2 cellular contexts compared by ENCODE assay signal in genomic region chr20:51577432-51578144, GRCh38.
A peak's percentile ranks its signal among the peaks of the same experiment; 100 is the strongest.
TF ChIP-seq lines count a peak whose summit lies in the region.

No MANE protein-coding gene starts in this region.

TF ChIP-seq in HepG2, 621 proteins besides CTCF, POLR2A, EP300 and RAD21:
- TF ChIP-seq HES4 (CRISPR knock-in tag; IDR thresholded peaks at IDR 0.05; ENCODE audit: borderline replicate concordance) (0 out of 2 replicates have a peak, but pooled peaks have one; percentile 36), ZFX (CRISPR knock-in tag; IDR thresholded peaks at IDR 0.05; ENCODE audit: low read depth) (peak; percentile 28; the same call in 1 of the 2 replicates), ZNF329 (CRISPR knock-in tag; IDR thresholded peaks at IDR 0.05; ENCODE audit: low read depth) (peak; percentile 96)
- TF ChIP-seq, protein P1, sequence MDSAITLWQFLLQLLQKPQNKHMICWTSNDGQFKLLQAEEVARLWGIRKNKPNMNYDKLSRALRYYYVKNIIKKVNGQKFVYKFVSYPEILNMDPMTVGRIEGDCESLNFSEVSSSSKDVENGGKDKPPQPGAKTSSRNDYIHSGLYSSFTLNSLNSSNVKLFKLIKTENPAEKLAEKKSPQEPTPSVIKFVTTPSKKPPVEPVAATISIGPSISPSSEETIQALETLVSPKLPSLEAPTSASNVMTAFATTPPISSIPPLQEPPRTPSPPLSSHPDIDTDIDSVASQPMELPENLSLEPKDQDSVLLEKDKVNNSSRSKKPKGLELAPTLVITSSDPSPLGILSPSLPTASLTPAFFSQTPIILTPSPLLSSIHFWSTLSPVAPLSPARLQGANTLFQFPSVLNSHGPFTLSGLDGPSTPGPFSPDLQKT (CRISPR knock-in tag; IDR thresholded peaks at IDR 0.05; ENCODE audit: borderline replicate concordance), result no peak

TF ChIP-seq in K562, 482 proteins besides CTCF, POLR2A, EP300 and RAD21:
- TF ChIP-seq HOXB6 (CRISPR knock-in tag; IDR thresholded peaks at IDR 0.05; ENCODE audit: borderline replicate concordance) (no peak), RBM25 (IDR thresholded peaks at IDR 0.05; ENCODE audit: low read depth, low read length, severe bottlenecking) (peak; percentile 44)
- TF ChIP-seq, protein P2, sequence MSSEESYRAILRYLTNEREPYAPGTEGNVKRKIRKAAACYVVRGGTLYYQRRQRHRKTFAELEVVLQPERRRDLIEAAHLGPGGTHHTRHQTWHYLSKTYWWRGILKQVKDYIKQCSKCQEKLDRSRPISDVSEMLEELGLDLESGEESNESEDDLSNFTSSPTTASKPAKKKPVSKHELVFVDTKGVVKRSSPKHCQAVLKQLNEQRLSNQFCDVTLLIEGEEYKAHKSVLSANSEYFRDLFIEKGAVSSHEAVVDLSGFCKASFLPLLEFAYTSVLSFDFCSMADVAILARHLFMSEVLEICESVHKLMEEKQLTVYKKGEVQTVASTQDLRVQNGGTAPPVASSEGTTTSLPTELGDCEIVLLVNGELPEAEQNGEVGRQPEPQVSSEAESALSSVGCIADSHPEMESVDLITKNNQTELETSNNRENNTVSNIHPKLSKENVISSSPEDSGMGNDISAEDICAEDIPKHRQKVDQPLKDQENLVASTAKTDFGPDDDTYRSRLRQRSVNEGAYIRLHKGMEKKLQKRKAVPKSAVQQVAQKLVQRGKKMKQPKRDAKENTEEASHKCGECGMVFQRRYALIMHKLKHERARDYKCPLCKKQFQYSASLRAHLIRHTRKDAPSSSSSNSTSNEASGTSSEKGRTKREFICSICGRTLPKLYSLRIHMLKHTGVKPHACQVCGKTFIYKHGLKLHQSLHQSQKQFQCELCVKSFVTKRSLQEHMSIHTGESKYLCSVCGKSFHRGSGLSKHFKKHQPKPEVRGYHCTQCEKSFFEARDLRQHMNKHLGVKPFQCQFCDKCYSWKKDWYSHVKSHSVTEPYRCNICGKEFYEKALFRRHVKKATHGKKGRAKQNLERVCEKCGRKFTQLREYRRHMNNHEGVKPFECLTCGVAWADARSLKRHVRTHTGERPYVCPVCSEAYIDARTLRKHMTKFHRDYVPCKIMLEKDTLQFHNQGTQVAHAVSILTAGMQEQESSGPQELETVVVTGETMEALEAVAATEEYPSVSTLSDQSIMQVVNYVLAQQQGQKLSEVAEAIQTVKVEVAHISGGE (CRISPR knock-in tag; IDR thresholded peaks at IDR 0.05), result 0 out of 6 replicates have a peak, but pooled peaks of 1 of the 3 experiments have one; percentile 39
